In genomic region chr22:20745177-20745576, GRCh38 we compare ENCODE assay signal across 22 cellular contexts. TPM values are rescaled to one million over a fixed set of nuclear protein-coding genes. Genes with fewer than 3 reads are reported as not detected.
DNase-seq lines count a peak whose midpoint lies in the region; FAIRE-seq and TF ChIP-seq lines count a peak whose summit lies in the region.
"Had no signal": no experiment of that assay in that cellular context is flagged by ENCODE, and none has a peak within 500 bp of the region (broad histone marks: within the 10 kb centered on the region; RNA-seq: fewer than 3 reads in every experiment).

No MANE protein-coding gene starts in this region.

- H3K27me3 ChIP-seq in osteoblast (ENCODE audit: insufficient read depth, low read length): no peaks in the 10 kb centered on the region
- H3K27me3 ChIP-seq in sigmoid colon: no peaks in the 10 kb centered on the region

- H3K4me1 ChIP-seq in osteoblast (ENCODE audit: insufficient read depth, low read length) (peaks cover 7% of the 10 kb centered on the region), sigmoid colon (peaks cover 0 to 20% (median 15%) of the 10 kb centered on the region in 4 donors)
- H3K4me1 ChIP-seq: HAP-1 had no signal

- H3K36me3 ChIP-seq in osteoblast (ENCODE audit: insufficient read depth, low read length) (peaks cover 49% of the 10 kb centered on the region), sigmoid colon (peaks cover 20 to 75% (median 47%) of the 10 kb centered on the region in 4 donors)

- H3K27ac ChIP-seq in caudate nucleus (ENCODE audit: low read depth, low read length) (peak overlapping the region; percentile 44), osteoblast (ENCODE audit: low read depth, low read length) (no peak overlapping the region), sigmoid colon (no peak overlapping the region)
- H3K27ac ChIP-seq: C4-2B had no signal

- TF ChIP-seq EP300 in sigmoid colon (IDR thresholded peaks at IDR 0.05): no peak

- 78 to 88% methylated on average over 3 of the region's 3 CpGs for WGBS in sigmoid colon, 2 donors

- H2AFZ ChIP-seq in osteoblast (ENCODE audit: low read length): no peak overlapping the region
- H2AFZ ChIP-seq: GM23338 had no signal

- intact Hi-C loops in sigmoid colon (cut with DNase I): no loop called here

- H3K4me2 ChIP-seq in osteoblast (ENCODE audit: insufficient read depth, low read length): no peak overlapping the region
- H3K4me2 ChIP-seq: GM23338 had no signal

- H3K9me3 ChIP-seq in osteoblast (ENCODE audit: low read depth, low read length) (peaks cover 4% of the 10 kb centered on the region), sigmoid colon (peaks cover 0 to 2% (median 0%) of the 10 kb centered on the region in 4 donors)
- H3K9me3 ChIP-seq: HAP-1 had no signal

- no peak overlapping the region for H3K4me3 ChIP-seq in osteoblast (ENCODE audit: insufficient read depth, low read length)
- no peak overlapping the region for H3K4me3 ChIP-seq in sigmoid colon
- H3K4me3 ChIP-seq: GM23338, HAP-1 had no signal

- peak; percentile 28 for DNase-seq in CD1c-positive myeloid dendritic cell (ENCODE audit: extremely low spot score)
- no peak for DNase-seq in GM12891 (ENCODE audit: insufficient read length, low spot score)
- DNase-seq in caudate nucleus (lab: John Stamatoyannopoulos, UW): no peak
- DNase-seq in osteoblast (ENCODE audit: insufficient read length, low spot score, missing footprints): peak; percentile 80
- DNase-seq in sigmoid colon: no peak
- no peak for DNase-seq in ureter (ENCODE audit: low spot score)
- DNase-seq in NAMALWA (ENCODE audit: low spot score): no peak
- no peak for DNase-seq in UCSD-AML1 (lab: John Stamatoyannopoulos, UW; ENCODE audit: unreplicated experiment)
- DNase-seq: Calu3, GF-D8, HFFc6, KBM-7, NCI-H2029, NCI-H446, NCI-H524 treated with DMSO at 0.1 percent for 48 hours, NCI-H774 had no signal

- no peaks in the 10 kb centered on the region for H3K79me2 ChIP-seq in osteoblast (ENCODE audit: insufficient read depth, low read length)

- TF ChIP-seq CTCF in osteoblast (IDR thresholded peaks at IDR 0.05; ENCODE audit: extremely low read depth, low read depth, low read length) (no peak), sigmoid colon (IDR thresholded peaks at IDR 0.05) (no peak)

- FAIRE-seq in GM12891 (lab: Jason Lieb, UNC): peak; percentile 78
- FAIRE-seq: HTR-8/SVneo, RCC 7860 had no signal

- TF ChIP-seq POLR2A in GM12891 (IDR thresholded peaks at IDR 0.05; ENCODE audit: low read depth, low read length): no peak
- no peak for TF ChIP-seq POLR2A in sigmoid colon (IDR thresholded peaks at IDR 0.05)

- H4K20me1 ChIP-seq in osteoblast (ENCODE audit: insufficient read depth, low read length): no peaks in the 10 kb centered on the region

TF ChIP-seq in GM12891, 5 proteins besides CTCF, POLR2A, EP300 and RAD21:
- TF ChIP-seq SPI1 (IDR thresholded peaks at IDR 0.05; ENCODE audit: low read depth, low read length) (peak; percentile 68), TAF1 (IDR thresholded peaks at IDR 0.05; ENCODE audit: low read depth, low read length) (no peak)

RNA-seq across cellular contexts. Expression of gene SERPIND1, which starts 28.7 kb away (rescaled TPM):
- polyA plus RNA-seq in GM12891 (2012; ENCODE audit: low read depth, missing spikeins): 0.04 TPM
- total RNA-seq in osteoblast: not detected in 2 replicates
- total RNA-seq in sigmoid colon: not detected
- polyA plus RNA-seq in sigmoid colon: under 1 TPM in 1 of 3 donors, not detected in 2; 0.04 TPM
- total RNA-seq in ureter: 0.21 TPM
- total RNA-seq: Calu3, GM23338, MCF 10A had no signal
- polyA plus RNA-seq: GM23338 had no signal

Comparison
In these comparisons a context has a peak if more than half of its experiments do, and no peak if none do; other contexts are left out.
1. DNase-seq: peak in CD1c-positive myeloid dendritic cell (single experiment) and osteoblast (single experiment); none in GM12891 (single experiment), caudate nucleus (0 of 61), sigmoid colon (single experiment), ureter (single experiment), NAMALWA (single experiment) and UCSD-AML1 (single experiment).